In the genomic region with DNA sequence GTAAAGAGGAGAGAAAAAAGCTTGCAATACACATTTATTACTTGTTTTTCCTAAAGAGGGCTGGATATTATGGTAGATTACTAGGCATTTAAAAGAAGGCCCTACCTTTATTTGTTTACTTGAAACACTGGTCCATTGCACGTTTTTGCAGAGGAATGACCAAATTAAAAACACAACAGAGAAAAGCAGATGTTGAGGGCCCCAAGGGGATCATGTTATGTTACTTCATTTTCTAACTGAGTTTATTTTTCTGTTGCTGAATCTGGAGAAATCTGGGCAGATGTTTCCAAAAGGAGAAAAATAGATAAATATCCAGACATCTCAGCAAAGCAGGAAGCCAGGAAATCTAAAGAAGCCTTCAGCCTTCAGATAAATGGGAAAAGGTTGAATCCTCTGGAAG, we compare ENCODE assay signal across 20 cellular contexts.
DNase-seq lines count a peak whose midpoint lies in the region; ATAC-seq and TF ChIP-seq lines count a peak whose summit lies in the region.
"Had no signal": no experiment of that assay in that cellular context is flagged by ENCODE, and none has a peak within 500 bp of the region (broad histone marks: within the 10 kb centered on the region; RNA-seq: fewer than 3 reads in every experiment).

No MANE protein-coding gene starts in this region.

- POLR2A ChIA-PET in activated CD4-positive, alpha-beta memory T cell treated with anti-CD3 and anti-CD28 coated beads, Interleukin-2, amount 10 ng/mL, durations not matched to agents 7 days and 5 days (lab: Charles Lee), result no interaction called here

- DNase-seq in AG10803 (ENCODE audit: low read depth), result peak; percentile 19
- peak; percentile 7 for DNase-seq in LHCN-M2 (ENCODE audit: low read depth)
- DNase-seq in fibroblast of villous mesenchyme (ENCODE audit: low read depth), result peak; percentile 45
- DNase-seq in neural crest cell (ENCODE audit: low read depth, low spot score), result no peak
- DNase-seq in activated CD4-positive, alpha-beta memory T cell treated with anti-CD3 and anti-CD28 coated beads, Interleukin-2, amount 10 ng/mL, durations not matched to agents 7 days and 5 days, result no peak
- DNase-seq in HPDE6-E6E7 (ENCODE audit: extremely low spot score), result no peak
- DNase-seq: Caco-2; CD4-positive, alpha-beta memory T cell; DMS 273 treated with DMSO at 0.1 percent for 48 hours; DMS79 treated with DMSO at 0.1 percent for 48 hours; H9; HFFc6; MV-4-11; NCI-H1105 treated with DMSO at 0.1 percent for 48 hours; NCI-H2029 treated with DMSO at 0.1 percent for 48 hours; NCI-H226; NCI-H524; Right ventricle myocardium superior had no signal

- H3K4me3 ChIP-seq in AG10803 (ENCODE audit: low read length), result no peak overlapping the region
- no peak overlapping the region for H3K4me3 ChIP-seq in fibroblast of villous mesenchyme (ENCODE audit: low read depth, low read length)
- H3K4me3 ChIP-seq: BLaER1 had no signal

- peaks cover 9% of the 10 kb centered on the region for H3K9me3 Mint-ChIP-seq in neural crest cell
- peaks cover 5% of the 10 kb centered on the region for H3K9me3 Mint-ChIP-seq in activated CD4-positive, alpha-beta memory T cell treated with anti-CD3 and anti-CD28 coated beads, Interleukin-2, amount 10 ng/mL, durations not matched to agents 7 days and 5 days

- peak overlapping the region; percentile 91 for H3K27ac Mint-ChIP-seq in neural crest cell (ENCODE audit: unreplicated experiment)
- H3K27ac Mint-ChIP-seq in activated CD4-positive, alpha-beta memory T cell treated with anti-CD3 and anti-CD28 coated beads, Interleukin-2, amount 10 ng/mL, durations not matched to agents 7 days and 5 days, result no peak overlapping the region
- H3K27ac Mint-ChIP-seq: CD4-positive, alpha-beta memory T cell; HFFc6 had no signal

- no peaks in the 10 kb centered on the region for H3K27me3 Mint-ChIP-seq in neural crest cell (ENCODE audit: low read depth)
- no peaks in the 10 kb centered on the region for H3K27me3 Mint-ChIP-seq in activated CD4-positive, alpha-beta memory T cell treated with anti-CD3 and anti-CD28 coated beads, Interleukin-2, amount 10 ng/mL, durations not matched to agents 7 days and 5 days
- H3K27me3 Mint-ChIP-seq: CD4-positive, alpha-beta memory T cell had no signal

- ATAC-seq in GM19035 (IDR thresholded peaks at IDR 0.05; ENCODE audit: unreplicated experiment), result no peak

- no peaks in the 10 kb centered on the region for H3K36me3 Mint-ChIP-seq in neural crest cell (ENCODE audit: low read depth)
- no peaks in the 10 kb centered on the region for H3K36me3 Mint-ChIP-seq in activated CD4-positive, alpha-beta memory T cell treated with anti-CD3 and anti-CD28 coated beads, Interleukin-2, amount 10 ng/mL, durations not matched to agents 7 days and 5 days (ENCODE audit: low read depth)
- H3K36me3 Mint-ChIP-seq: CD4-positive, alpha-beta memory T cell had no signal

- CTCF ChIA-PET in activated CD4-positive, alpha-beta memory T cell treated with anti-CD3 and anti-CD28 coated beads, Interleukin-2, amount 10 ng/mL, durations not matched to agents 7 days and 5 days (lab: Charles Lee), result no interaction called here

- H3K4me1 Mint-ChIP-seq in neural crest cell, result peaks cover 14% of the 10 kb centered on the region
- H3K4me1 Mint-ChIP-seq in activated CD4-positive, alpha-beta memory T cell treated with anti-CD3 and anti-CD28 coated beads, Interleukin-2, amount 10 ng/mL, durations not matched to agents 7 days and 5 days, result no peaks in the 10 kb centered on the region
- H3K4me1 Mint-ChIP-seq: CD4-positive, alpha-beta memory T cell had no signal

- TF ChIP-seq CTCF in AG10803 (conservative IDR thresholded peaks at IDR 0.05; ENCODE audit: low read length) (no peak), fibroblast of villous mesenchyme (IDR thresholded peaks at IDR 0.05; ENCODE audit: insufficient read depth, low read depth, low read length) (no peak), neural crest cell (conservative IDR thresholded peaks at IDR 0.05) (no peak)

- H3K4me3 Mint-ChIP-seq in neural crest cell, result no peak overlapping the region
- no peak overlapping the region for H3K4me3 Mint-ChIP-seq in activated CD4-positive, alpha-beta memory T cell treated with anti-CD3 and anti-CD28 coated beads, Interleukin-2, amount 10 ng/mL, durations not matched to agents 7 days and 5 days
- H3K4me3 Mint-ChIP-seq: CD4-positive, alpha-beta memory T cell; H9; HFFc6 had no signal

Comparison
In these comparisons a context has a peak if more than half of its experiments do, and no peak if none do; other contexts are left out.
1. DNase-seq: peak in AG10803 (single experiment), LHCN-M2 (single experiment) and fibroblast of villous mesenchyme (single experiment); none in neural crest cell (single experiment), activated CD4-positive, alpha-beta memory T cell treated with anti-CD3 and anti-CD28 coated beads, Interleukin-2, amount 10 ng/mL, durations not matched to agents 7 days and 5 days (single experiment) and HPDE6-E6E7 (single experiment).